In the genomic region with DNA sequence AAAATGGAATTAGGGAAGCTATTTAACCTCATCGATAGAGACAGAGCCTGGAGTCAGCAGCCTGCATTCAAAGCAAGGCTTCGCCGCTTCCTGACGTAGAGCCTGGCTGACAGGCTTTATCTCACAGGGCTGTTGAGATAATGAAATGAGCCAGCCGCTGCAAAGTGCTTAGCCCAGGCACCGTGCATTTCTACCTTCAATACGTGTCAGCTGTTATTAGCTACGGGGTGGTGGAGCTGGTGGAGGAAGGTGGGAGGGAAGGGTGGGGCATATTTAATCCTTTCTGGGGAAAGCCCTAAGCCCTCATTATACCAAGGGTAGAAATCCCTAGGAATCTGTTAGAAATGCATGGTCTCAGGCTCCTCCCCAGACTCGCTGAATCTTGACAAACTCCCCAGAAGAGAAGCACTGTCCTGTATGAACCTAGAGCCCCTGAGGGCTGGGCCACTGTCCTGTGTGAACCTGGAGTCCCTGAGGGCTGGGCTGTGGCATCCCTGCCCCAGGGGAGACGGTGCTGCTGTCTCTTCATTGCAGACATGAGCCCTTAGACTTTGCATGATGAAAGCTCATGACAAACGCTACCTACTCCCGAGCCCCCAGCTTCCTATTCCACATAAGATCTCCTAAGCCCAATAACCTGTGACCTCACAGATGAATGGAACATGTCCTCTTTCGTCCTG, we compare ENCODE assay signal across 15 cellular contexts.
A peak's percentile ranks its signal among the peaks of the same experiment; 100 is the strongest.
DNase-seq lines count a peak whose midpoint lies in the region; ATAC-seq, FAIRE-seq and TF ChIP-seq lines count a peak whose summit lies in the region.
"Had no signal": no experiment of that assay in that cellular context is flagged by ENCODE, and none has a peak within 500 bp of the region (broad histone marks: within the 10 kb centered on the region; RNA-seq: fewer than 3 reads in every experiment).

No MANE protein-coding gene starts in this region.

- no peak overlapping the region for H3K4me3 Mint-ChIP-seq in chondrocyte (ENCODE audit: unreplicated experiment)

- ATAC-seq in GM21447 (IDR thresholded peaks at IDR 0.05; ENCODE audit: unreplicated experiment) = peak; percentile 43
- ATAC-seq: PC-3 had no signal

- no peaks in the 10 kb centered on the region for H3K27me3 ChIP-seq in BE2C

- peaks cover 4% of the 10 kb centered on the region for H3K4me1 ChIP-seq in BE2C

- CTCF ChIA-PET in RWPE1 (lab: Yijun Ruan, JAX) = interaction anchor here (0.6 kb wide), 2 partner anchors 41 to 87 kb away, joined by 5 to 7 read pairs; no protein-coding TSS in a partner anchor

- POLR2A ChIA-PET in RWPE1 (lab: Yijun Ruan, JAX; ENCODE audit: low non-redundant PET) = no interaction called here

- H3K36me3 Mint-ChIP-seq in chondrocyte (ENCODE audit: low read depth) = peaks cover 10% of the 10 kb centered on the region

- TF ChIP-seq CTCF in BE2C (IDR thresholded peaks at IDR 0.05; ENCODE audit: low read depth, low read length) (no peak), chondrocyte (IDR thresholded peaks at IDR 0.05) (no peak), RWPE1 (conservative IDR thresholded peaks at IDR 0.05; ENCODE audit: low read depth) (no peak)

- no peaks in the 10 kb centered on the region for H3K36me3 ChIP-seq in BE2C

- H3K27ac ChIP-seq in RWPE1 = no peak overlapping the region
- H3K27ac ChIP-seq: skin epidermis, VCaP had no signal

- H3K9me3 Mint-ChIP-seq in chondrocyte (ENCODE audit: low read depth) = peaks cover 8% of the 10 kb centered on the region

- peaks cover 50% of the 10 kb centered on the region for H3K4me1 Mint-ChIP-seq in chondrocyte (ENCODE audit: low read depth)

- peak overlapping the region; percentile 24 for H3K4me3 ChIP-seq in BE2C (ENCODE audit: low read depth, low read length)
- H3K4me3 ChIP-seq: skin epidermis had no signal

- H3K9me3 ChIP-seq in BE2C = no peaks in the 10 kb centered on the region

- FAIRE-seq in RCC 7860 (lab: Jason Lieb, UNC) = no peak
- FAIRE-seq: colon had no signal

- no peak overlapping the region for H3K27ac Mint-ChIP-seq in chondrocyte (ENCODE audit: unreplicated experiment)

- H3K27me3 Mint-ChIP-seq in chondrocyte (ENCODE audit: low read depth) = no peaks in the 10 kb centered on the region

- DNase-seq in BE2C (peak; percentile 62), SK-N-DZ (ENCODE audit: low spot score) (peak; percentile 76), islet precursor cell (peak; percentile 79), chondrocyte (ENCODE audit: low spot score) (no peak), NCI-H1417 treated with DMSO at 0.1 percent for 48 hours (lab: John Stamatoyannopoulos, UW) (no peak), RCC 7860 (ENCODE audit: low spot score) (no peak), RWPE1 (ENCODE audit: low spot score) (no peak)
- DNase-seq: activated effector memory CD4-positive, alpha-beta T cell treated with anti-CD3 and anti-CD28 coated beads, Interleukin-2, amount 50 U/mL, for 16 hours; foreskin melanocyte; mammary epithelial cell; PC-3 had no signal

Comparison
In these comparisons a context has a peak if more than half of its experiments do, and no peak if none do; other contexts are left out.
1. DNase-seq: peak in BE2C (single experiment), SK-N-DZ (single experiment) and islet precursor cell (single experiment); none in chondrocyte (single experiment), NCI-H1417 treated with DMSO at 0.1 percent for 48 hours (single experiment), RCC 7860 (single experiment) and RWPE1 (single experiment).